In genomic region chr2:105081006-105081701, GRCh38 we compare ENCODE assay signal across 2 cellular contexts.
TF ChIP-seq lines count a peak whose summit lies in the region.

No MANE protein-coding gene starts in this region.

TF ChIP-seq in GM23338, 12 proteins besides CTCF, POLR2A, EP300 and RAD21 (continued from another document):
- TF ChIP-seq REST (IDR thresholded peaks at IDR 0.05; ENCODE audit: unreplicated experiment): no peak
- TF ChIP-seq ZNF331 (CRISPR knock-in tag; IDR thresholded peaks at IDR 0.05; ENCODE audit: low read depth): no peak
- no peak for TF ChIP-seq POLR2AphosphoS5 (IDR thresholded peaks at IDR 0.05; ENCODE audit: low read depth)
- no peak for TF ChIP-seq ZNF462 (CRISPR knock-in tag; IDR thresholded peaks at IDR 0.05)
- TF ChIP-seq NANOG (IDR thresholded peaks at IDR 0.05; ENCODE audit: borderline replicate concordance): no peak
- TF ChIP-seq JUNB (IDR thresholded peaks at IDR 0.05; ENCODE audit: unreplicated experiment): no peak
- TF ChIP-seq ZNF114 (CRISPR knock-in tag; IDR thresholded peaks at IDR 0.05): no peak

TF ChIP-seq in WTC11, 78 proteins besides CTCF, POLR2A, EP300 and RAD21 (continued from another document):
- TF ChIP-seq MYBL2 (CRISPR knock-in tag; IDR thresholded peaks at IDR 0.05): no peak
